ENCODE assay signal across 11 cellular contexts in the genomic region with DNA sequence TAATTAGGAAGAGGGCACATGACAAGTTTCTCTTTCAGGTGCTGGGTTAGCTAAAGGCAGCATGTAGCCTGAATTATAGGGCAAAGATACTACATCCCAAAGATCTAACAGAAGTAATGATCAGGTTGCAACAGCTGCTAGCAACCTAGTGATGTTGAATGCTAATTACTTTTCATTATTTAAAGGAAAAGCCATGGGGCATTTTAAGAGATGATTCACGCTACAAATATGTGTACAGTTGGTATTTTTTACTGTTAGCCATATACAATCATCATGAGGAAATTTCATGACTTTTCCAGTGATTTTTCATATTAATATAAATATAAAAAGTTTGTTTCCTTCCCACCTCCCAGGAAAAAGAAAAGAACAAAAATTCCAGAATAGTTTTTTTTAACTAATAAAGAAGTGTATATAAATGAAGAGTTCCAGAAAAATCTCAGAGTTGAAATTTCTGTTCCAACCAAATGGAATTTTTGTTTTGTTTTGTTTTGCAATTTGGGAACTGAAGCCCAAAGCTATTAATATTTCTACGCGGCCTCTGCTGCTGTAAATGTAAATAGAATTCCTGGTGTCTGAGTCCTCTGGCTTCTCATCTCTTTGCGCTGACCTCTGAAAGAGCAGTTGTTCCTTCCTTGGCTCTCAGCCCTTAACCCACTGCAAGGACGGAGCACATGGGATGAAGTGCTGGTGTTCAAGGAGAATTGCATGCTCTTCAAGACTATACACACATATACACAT. TPM values are rescaled to one million over a fixed set of nuclear protein-coding genes. Genes with fewer than 3 reads are reported as not detected.
DNase-seq lines count a peak whose midpoint lies in the region; ATAC-seq and TF ChIP-seq lines count a peak whose summit lies in the region.
"Had no signal": no experiment of that assay in that cellular context is flagged by ENCODE, and none has a peak within 500 bp of the region (broad histone marks: within the 10 kb centered on the region; RNA-seq: fewer than 3 reads in every experiment).

No MANE protein-coding gene starts in this region.

- H3K27me3 ChIP-seq in psoas muscle (ENCODE audit: insufficient read depth in 3 of 3, low read length in 2 of 3): no peaks in the 10 kb centered on the region
- H3K27me3 ChIP-seq: suprapubic skin had no signal

- DNase-seq in COLO829 (ENCODE audit: low spot score): peak; percentile 82
- DNase-seq in T1000 (lab: John Stamatoyannopoulos, UW): peak; percentile 59
- DNase-seq in foreskin fibroblast: peak; percentile 94 to 96
- DNase-seq in psoas muscle: peak in 1 of 2 donors; percentile 56
- DNase-seq in stimulated activated naive CD8-positive, alpha-beta T cell treated with anti-CD3 and anti-CD28 coated beads, Interleukin-15, Interleukin-2, amounts not matched to agents 100 U/mL and 50 U/mL, for 24 hours: no peak
- DNase-seq in HK-2 (ENCODE audit: unreplicated experiment): no peak
- DNase-seq in T-helper 1 cell: no peak
- DNase-seq: CD8-positive, alpha-beta memory T cell; NK-92 treated with Interleukin-12 subunit alpha and Interleukin-12 subunit beta, amount 100 ng/mL, for 24 hours had no signal

- ATAC-seq in psoas muscle (peak; percentile 89 to 95 (median 92)), GM18519 (IDR thresholded peaks at IDR 0.05; ENCODE audit: low FRiP score, unreplicated experiment) (no peak)
- ATAC-seq in stimulated activated naive CD8-positive, alpha-beta T cell treated with anti-CD3 and anti-CD28 coated beads, Interleukin-15, Interleukin-2, amounts not matched to agents 100 U/mL and 50 U/mL, for 24 hours: no peak

- H3K4me3 ChIP-seq in foreskin fibroblast (ENCODE audit: low read depth in 1 of 2, low read length in 2 of 2): no peak overlapping the region
- peak overlapping the region; percentile 39 for H3K4me3 ChIP-seq in psoas muscle
- H3K4me3 ChIP-seq: suprapubic skin had no signal

- no peaks in the 10 kb centered on the region for H3K36me3 ChIP-seq in psoas muscle (ENCODE audit: insufficient read depth in 1 of 2, low read depth in 1 of 2)
- H3K36me3 ChIP-seq: suprapubic skin had no signal

- WGBS in psoas muscle, 3 donors: 24 to 29% (median 29%) methylated on average over 5 of the region's 5 CpGs

- H3K4me1 ChIP-seq in psoas muscle: peaks cover 28% of the 10 kb centered on the region
- H3K4me1 ChIP-seq: suprapubic skin had no signal

- TF ChIP-seq CTCF in foreskin fibroblast (IDR thresholded peaks at IDR 0.05; ENCODE audit: low read depth, low read length) (no peak), psoas muscle (IDR thresholded peaks at IDR 0.05) (no peak)

- H3K9me3 ChIP-seq in psoas muscle: no peaks in the 10 kb centered on the region
- H3K9me3 ChIP-seq: suprapubic skin had no signal

- peak overlapping the region; percentile 88 for H3K27ac ChIP-seq in psoas muscle
- H3K27ac ChIP-seq: suprapubic skin had no signal

- intact Hi-C loops in psoas muscle (cut with DNase I): no loop called here

RNA-seq across cellular contexts. Expression of gene NEK10, which starts 42.8 kb away (rescaled TPM):
- total RNA-seq in psoas muscle: 10 to 100 TPM in 1 of 4 donors, 1 to 10 TPM in 3; 5.0 to 16.6 (median 6.4) TPM
- polyA plus RNA-seq in psoas muscle: 1 to 10 TPM in 2 of 3 donors, under 1 TPM in 1; 0.44 to 4.1 (median 1.3) TPM

Comparison
In these comparisons a context has a peak if more than half of its experiments do, and no peak if none do; other contexts are left out.
1. DNase-seq: peak in COLO829 (single experiment), T1000 (single experiment) and foreskin fibroblast (2 of 2); none in stimulated activated naive CD8-positive, alpha-beta T cell treated with anti-CD3 and anti-CD28 coated beads, Interleukin-15, Interleukin-2, amounts not matched to agents 100 U/mL and 50 U/mL, for 24 hours (single experiment), HK-2 (single experiment) and T-helper 1 cell (0 of 5).
2. ATAC-seq: peak in psoas muscle (4 of 4); none in stimulated activated naive CD8-positive, alpha-beta T cell treated with anti-CD3 and anti-CD28 coated beads, Interleukin-15, Interleukin-2, amounts not matched to agents 100 U/mL and 50 U/mL, for 24 hours (single experiment) and GM18519 (single experiment).